ENCODE assay signal across 1 cellular context in genomic region chr17:49515196-49515770, GRCh38.
TF ChIP-seq lines count a peak whose summit lies in the region.

No MANE protein-coding gene starts in this region.

TF ChIP-seq in HepG2, 621 proteins besides CTCF, POLR2A, EP300 and RAD21 (continued from another document):
- 0 out of 2 replicates have a peak, but pooled peaks have one; percentile 26 for TF ChIP-seq ZBTB39 (CRISPR knock-in tag; IDR thresholded peaks at IDR 0.05)
- peak; percentile 73 for TF ChIP-seq GATAD2A (CRISPR knock-in tag; IDR thresholded peaks at IDR 0.05)
- peak; percentile 89; the same call in 1 of the 2 replicates for TF ChIP-seq ZFYVE20 (CRISPR knock-in tag; IDR thresholded peaks at IDR 0.05; ENCODE audit: borderline replicate concordance, low read depth)
- TF ChIP-seq ZMAT3 (CRISPR knock-in tag; conservative IDR thresholded peaks at IDR 0.05): peak; percentile 66; the same call in 1 of the 2 replicates
- TF ChIP-seq AKNA (CRISPR knock-in tag; IDR thresholded peaks at IDR 0.05; ENCODE audit: borderline replicate concordance): no peak
- TF ChIP-seq ZNF747 (CRISPR knock-in tag; IDR thresholded peaks at IDR 0.05; ENCODE audit: borderline replicate concordance): peak; percentile 54; the same call in 1 of the 2 replicates
- TF ChIP-seq ZNF674 (CRISPR knock-in tag; IDR thresholded peaks at IDR 0.05; ENCODE audit: low read depth): no peak
- no peak for TF ChIP-seq HCFC1 (IDR thresholded peaks at IDR 0.05; ENCODE audit: low read depth, low read length)
- TF ChIP-seq ZNF567 (CRISPR knock-in tag; IDR thresholded peaks at IDR 0.05; ENCODE audit: borderline replicate concordance): 0 out of 2 replicates have a peak, but pooled peaks have one; percentile 62
- TF ChIP-seq ZNF891 (CRISPR knock-in tag; IDR thresholded peaks at IDR 0.05): peak; percentile 96
- TF ChIP-seq ZNF589 (CRISPR knock-in tag; conservative IDR thresholded peaks at IDR 0.05): no peak
- no peak for TF ChIP-seq ZNF7 (CRISPR knock-in tag; IDR thresholded peaks at IDR 0.05)
- no peak for TF ChIP-seq RNF219 (CRISPR knock-in tag; IDR thresholded peaks at IDR 0.05)
- TF ChIP-seq ZBTB7A (CRISPR knock-in tag; IDR thresholded peaks at IDR 0.05): peak; percentile 70; the same call in 1 of the 2 replicates
- TF ChIP-seq DBP (CRISPR knock-in tag; IDR thresholded peaks at IDR 0.05; ENCODE audit: not compliant biosample characterization): no peak
- TF ChIP-seq PRDM10 (CRISPR knock-in tag; IDR thresholded peaks at IDR 0.05; ENCODE audit: low read depth): no peak
- no peak for TF ChIP-seq U2AF2 (IDR thresholded peaks at IDR 0.05; ENCODE audit: low read depth, low read length)
- no peak for TF ChIP-seq PRDM4 (CRISPR knock-in tag; IDR thresholded peaks at IDR 0.05; ENCODE audit: borderline replicate concordance)
TF ChIP-seq in HepG2: peak in this region for 269.
